ENCODE assay signal across 18 cellular contexts in the genomic region with DNA sequence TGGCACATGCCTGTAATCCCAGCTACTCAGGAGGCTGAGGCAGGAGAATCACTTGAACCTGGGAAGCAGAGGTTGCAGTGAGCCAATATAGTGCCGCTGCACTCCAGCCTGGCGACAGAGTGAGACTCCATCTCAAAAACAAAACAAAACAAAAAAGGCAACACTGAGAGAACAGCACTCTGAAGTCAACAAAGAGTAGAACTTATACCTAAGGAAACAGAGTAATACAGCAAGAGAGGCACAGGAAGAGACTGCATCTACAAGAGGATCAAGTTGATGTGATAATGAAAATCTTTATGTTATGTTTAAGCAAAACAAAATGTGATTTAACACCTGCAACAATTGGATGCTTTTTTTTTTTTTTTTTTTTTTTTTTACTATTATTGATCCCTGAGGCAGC. TPM values are rescaled to one million over a fixed set of nuclear protein-coding genes. Genes with fewer than 3 reads are reported as not detected.
DNase-seq lines count a peak whose midpoint lies in the region; ATAC-seq and TF ChIP-seq lines count a peak whose summit lies in the region.
"Had no signal": no experiment of that assay in that cellular context is flagged by ENCODE, and none has a peak within 500 bp of the region (broad histone marks: within the 10 kb centered on the region; RNA-seq: fewer than 3 reads in every experiment).

No MANE protein-coding gene starts in this region.

- H3K27me3 Mint-ChIP-seq in activated CD8-positive, alpha-beta memory T cell treated with anti-CD3 and anti-CD28 coated beads, Interleukin-2, amount 10 ng/mL, durations not matched to agents 7 days and 5 days: no peaks in the 10 kb centered on the region
- no peaks in the 10 kb centered on the region for H3K27me3 Mint-ChIP-seq in natural killer cell (ENCODE audit: low read depth in 2 of 2)
- H3K27me3 Mint-ChIP-seq in MCF 10A (ENCODE audit: insufficient read depth, unreplicated experiment): no peaks in the 10 kb centered on the region

- H3K27ac ChIP-seq in KOPT-K1 (ENCODE audit: low read depth, low read length, poor library complexity, severe bottlenecking): peak overlapping the region; percentile 90
- H3K27ac ChIP-seq: A549, gastroesophageal sphincter, pancreas had no signal

- no peak for TF ChIP-seq CTCF in natural killer cell (IDR thresholded peaks at IDR 0.05)
- no peak for TF ChIP-seq CTCF in MCF 10A (IDR thresholded peaks at IDR 0.05; ENCODE audit: unreplicated experiment)

- H3K9me3 ChIP-seq in KOPT-K1 (ENCODE audit: insufficient read depth, low read length, poor library complexity, severe bottlenecking): no peaks in the 10 kb centered on the region
- H3K9me3 ChIP-seq: A549, esophagus squamous epithelium, gastroesophageal sphincter, pancreas, thyroid gland had no signal

- no peaks in the 10 kb centered on the region; the same call in 1 of the 2 replicates for H3K36me3 ChIP-seq in KOPT-K1 (ENCODE audit: insufficient read depth, low read length)
- H3K36me3 ChIP-seq: esophagus squamous epithelium, gastroesophageal sphincter, pancreas, thyroid gland had no signal

- POLR2A ChIA-PET in MCF 10A (lab: Yijun Ruan, JAX): interaction anchor here (0.9 kb wide), 1 partner anchor 8 kb away, joined by 3 read pairs; no protein-coding TSS in a partner anchor

- DNase-seq in activated CD8-positive, alpha-beta memory T cell treated with anti-CD3 and anti-CD28 coated beads, Interleukin-2, amount 10 ng/mL, durations not matched to agents 7 days and 5 days: no peak
- DNase-seq in activated CD8-positive, alpha-beta memory T cell treated with anti-CD3 and anti-CD28 coated beads for 24 hours: no peak
- DNase-seq in activated naive CD4-positive, alpha-beta T cell treated with anti-CD3 and anti-CD28 coated beads, Interleukin-2, amount 50 U/mL, for 72 hours (ENCODE audit: low spot score in 2 of 2): no peak
- DNase-seq in natural killer cell (no peak), MCF 10A (ENCODE audit: unreplicated experiment) (no peak), AG20443 (ENCODE audit: low spot score) (no peak)
- DNase-seq: activated effector memory CD4-positive, alpha-beta T cell treated with anti-CD3 and anti-CD28 coated beads, Interleukin-2, amount 50 U/mL, for 16 hours; esophagus squamous epithelium; pancreas; PC-3; SIG-M5; thyroid gland had no signal

- peak; percentile 25 for ATAC-seq in activated CD8-positive, alpha-beta memory T cell treated with anti-CD3 and anti-CD28 coated beads, Interleukin-2, amount 10 ng/mL, durations not matched to agents 7 days and 5 days
- ATAC-seq in activated naive CD4-positive, alpha-beta T cell treated with anti-CD3 and anti-CD28 coated beads, Interleukin-2, amount 50 U/mL, for 72 hours: no peak
- ATAC-seq in natural killer cell: no peak
- no peak for ATAC-seq in GM21360 (IDR thresholded peaks at IDR 0.05; ENCODE audit: unreplicated experiment)
- ATAC-seq: A549, gastroesophageal sphincter, pancreas, PC-3, sciatic nerve had no signal

- no TSS peak for BruUV-seq in MCF 10A (replicated peaks; lab: Mats Ljungman, UMichigan)

- peak overlapping the region; percentile 90 for H3K27ac Mint-ChIP-seq in activated CD8-positive, alpha-beta memory T cell treated with anti-CD3 and anti-CD28 coated beads, Interleukin-2, amount 10 ng/mL, durations not matched to agents 7 days and 5 days
- peak overlapping the region; percentile 89 to 94 for H3K27ac Mint-ChIP-seq in activated naive CD4-positive, alpha-beta T cell treated with anti-CD3 and anti-CD28 coated beads, Interleukin-2, amount 50 U/mL, for 72 hours
- H3K27ac Mint-ChIP-seq in natural killer cell (peak overlapping the region; percentile 76 to 96), MCF 10A (ENCODE audit: low read depth, unreplicated experiment) (no peak overlapping the region)

- intact Hi-C loops in natural killer cell (cut with micrococcal nuclease) (no loop called here), MCF 10A (cut with micrococcal nuclease) (no loop called here)

- CTCF ChIA-PET in activated CD8-positive, alpha-beta memory T cell treated with anti-CD3 and anti-CD28 coated beads, Interleukin-2, amount 10 ng/mL, durations not matched to agents 7 days and 5 days (lab: Charles Lee): interaction anchor here (1.1 to 8.3 kb wide), 9 partner anchors 8 to 31 kb away, joined by 3 to 91 read pairs (median 6); no protein-coding TSS in a partner anchor
- CTCF ChIA-PET in MCF 10A (lab: Yijun Ruan, JAX): interaction anchor here (1.1 to 2.4 kb wide), 2 partner anchors 31 to 97 kb away, joined by 5 to 7 read pairs; no protein-coding TSS in a partner anchor

- H3K9me3 Mint-ChIP-seq in activated CD8-positive, alpha-beta memory T cell treated with anti-CD3 and anti-CD28 coated beads, Interleukin-2, amount 10 ng/mL, durations not matched to agents 7 days and 5 days (ENCODE audit: low read depth): no peaks in the 10 kb centered on the region
- H3K9me3 Mint-ChIP-seq in activated naive CD4-positive, alpha-beta T cell treated with anti-CD3 and anti-CD28 coated beads, Interleukin-2, amount 50 U/mL, for 72 hours: no peaks in the 10 kb centered on the region
- no peaks in the 10 kb centered on the region for H3K9me3 Mint-ChIP-seq in natural killer cell
- H3K9me3 Mint-ChIP-seq in MCF 10A (ENCODE audit: unreplicated experiment): no peaks in the 10 kb centered on the region

- peaks cover 35% of the 10 kb centered on the region for H3K36me3 Mint-ChIP-seq in activated CD8-positive, alpha-beta memory T cell treated with anti-CD3 and anti-CD28 coated beads, Interleukin-2, amount 10 ng/mL, durations not matched to agents 7 days and 5 days
- H3K36me3 Mint-ChIP-seq in activated naive CD4-positive, alpha-beta T cell treated with anti-CD3 and anti-CD28 coated beads, Interleukin-2, amount 50 U/mL, for 72 hours: no peaks in the 10 kb centered on the region
- no peaks in the 10 kb centered on the region for H3K36me3 Mint-ChIP-seq in natural killer cell
- peaks cover 6% of the 10 kb centered on the region for H3K36me3 Mint-ChIP-seq in MCF 10A (ENCODE audit: insufficient read depth, unreplicated experiment)

- H3K4me1 Mint-ChIP-seq in activated CD8-positive, alpha-beta memory T cell treated with anti-CD3 and anti-CD28 coated beads, Interleukin-2, amount 10 ng/mL, durations not matched to agents 7 days and 5 days: peaks cover 86% of the 10 kb centered on the region
- H3K4me1 Mint-ChIP-seq in natural killer cell (peaks cover 79 to 80% of the 10 kb centered on the region in 2 donors), MCF 10A (ENCODE audit: insufficient read depth, unreplicated experiment) (no peaks in the 10 kb centered on the region)

- H3K4me3 Mint-ChIP-seq in activated CD8-positive, alpha-beta memory T cell treated with anti-CD3 and anti-CD28 coated beads, Interleukin-2, amount 10 ng/mL, durations not matched to agents 7 days and 5 days: peak overlapping the region; percentile 74
- H3K4me3 Mint-ChIP-seq in natural killer cell: peak overlapping the region; percentile 32
- H3K4me3 Mint-ChIP-seq in MCF 10A (ENCODE audit: unreplicated experiment): no peak overlapping the region

RNA-seq across cellular contexts. Expression of a gene that starts 33.1 kb away (rescaled TPM):
- 100 to 1,000 TPM; 198 to 270 TPM for total RNA-seq in activated CD8-positive, alpha-beta memory T cell treated with anti-CD3 and anti-CD28 coated beads, Interleukin-2, amount 10 ng/mL, durations not matched to agents 7 days and 5 days
- 100 to 1,000 TPM; 161 to 168 TPM for total RNA-seq in activated naive CD4-positive, alpha-beta T cell treated with anti-CD3 and anti-CD28 coated beads, Interleukin-2, amount 50 U/mL, for 72 hours
- total RNA-seq in natural killer cell (100 to 1,000 TPM; 277 to 340 (median 295) TPM), MCF 10A (2022) (0.12 and 0.32 TPM in 2 replicates)
- total RNA-seq: kidney epithelial cell had no signal

Comparison
In these comparisons a context has a peak if more than half of its experiments do, and no peak if none do; other contexts are left out.
1. RNA of a gene that starts 33.1 kb away (total RNA-seq): 277 to 340 TPM in natural killer cell, 198 to 270 TPM in activated CD8-positive, alpha-beta memory T cell treated with anti-CD3 and anti-CD28 coated beads, Interleukin-2, amount 10 ng/mL, durations not matched to agents 7 days and 5 days and 161 to 168 TPM in activated naive CD4-positive, alpha-beta T cell treated with anti-CD3 and anti-CD28 coated beads, Interleukin-2, amount 50 U/mL, for 72 hours; 0.12 to 0.32 TPM in MCF 10A; every median in the first group is over 100 times any median in the second.